ENCODE assay signal across 8 cellular contexts in genomic region chr2:64311948-64312621, GRCh38.
A peak's percentile ranks its signal among the peaks of the same experiment; 100 is the strongest.
DNase-seq lines count a peak whose midpoint lies in the region; ATAC-seq and TF ChIP-seq lines count a peak whose summit lies in the region.

No MANE protein-coding gene starts in this region.

- H3K36me3 ChIP-seq in adipocyte (ENCODE audit: control insufficient read depth, insufficient read depth, low read length, severe bottlenecking) = no peaks in the 10 kb centered on the region

- H3K4me3 ChIP-seq in AG09309 (ENCODE audit: control insufficient read depth, low read depth, low read length) (peak overlapping the region; percentile 11), adipocyte (ENCODE audit: low read length) (peak overlapping the region; percentile 70)

- no peaks in the 10 kb centered on the region for H3K9me3 ChIP-seq in adipocyte (ENCODE audit: control insufficient read depth, low read length)

- peak; percentile 69 for DNase-seq in AG09309 (ENCODE audit: low read depth)
- DNase-seq in LHCN-M2 (ENCODE audit: low read depth) = peak; percentile 90
- DNase-seq in adipocyte (ENCODE audit: low read depth) = peak; percentile 96
- DNase-seq in Right ventricle myocardium inferior (ENCODE audit: missing footprints) = peak; percentile 86
- DNase-seq in pons (ENCODE audit: low spot score) = peak; percentile 93
- no peak for DNase-seq in activated CD8-positive, alpha-beta memory T cell treated with anti-CD3 and anti-CD28 coated beads, Interleukin-2, amount 10 ng/mL, durations not matched to agents 7 days and 5 days

- no peaks in the 10 kb centered on the region for H3K36me3 Mint-ChIP-seq in activated CD8-positive, alpha-beta memory T cell treated with anti-CD3 and anti-CD28 coated beads, Interleukin-2, amount 10 ng/mL, durations not matched to agents 7 days and 5 days

- H3K27me3 ChIP-seq in adipocyte (replicated peaks; ENCODE audit: control insufficient read depth, insufficient read depth, low read length) = peaks cover 11% of the 10 kb centered on the region

- CTCF ChIA-PET in activated CD8-positive, alpha-beta memory T cell treated with anti-CD3 and anti-CD28 coated beads, Interleukin-2, amount 10 ng/mL, durations not matched to agents 7 days and 5 days (lab: Charles Lee) = interaction anchor here (1.1 to 3.0 kb wide), 5 partner anchors 10 to 257 kb away, joined by 3 to 7 read pairs (median 5); no protein-coding TSS in a partner anchor

- TF ChIP-seq CTCF in AG09309 (IDR thresholded peaks at IDR 0.05; ENCODE audit: control insufficient read depth, insufficient read depth, low read depth, low read length, missing control alignments) = peak; percentile 72

- peaks cover 12% of the 10 kb centered on the region for H3K27me3 Mint-ChIP-seq in activated CD8-positive, alpha-beta memory T cell treated with anti-CD3 and anti-CD28 coated beads, Interleukin-2, amount 10 ng/mL, durations not matched to agents 7 days and 5 days

- H3K4me1 ChIP-seq in adipocyte (ENCODE audit: control insufficient read depth, insufficient read depth, low read length) = peaks cover 19% of the 10 kb centered on the region

- intact Hi-C loops in Right ventricle myocardium inferior (cut with DNase I) = loop anchor here (1.0 to 2.0 kb wide), 2 partner anchors 169 to 263 kb away; no protein-coding TSS in a partner anchor

- H3K9ac ChIP-seq in adipocyte (ENCODE audit: low read length) = peak overlapping the region; percentile 45

- no peaks in the 10 kb centered on the region for H3K4me1 Mint-ChIP-seq in activated CD8-positive, alpha-beta memory T cell treated with anti-CD3 and anti-CD28 coated beads, Interleukin-2, amount 10 ng/mL, durations not matched to agents 7 days and 5 days

- no peaks in the 10 kb centered on the region for H3K9me3 Mint-ChIP-seq in activated CD8-positive, alpha-beta memory T cell treated with anti-CD3 and anti-CD28 coated beads, Interleukin-2, amount 10 ng/mL, durations not matched to agents 7 days and 5 days (ENCODE audit: low read depth)

- H3K27ac Mint-ChIP-seq in activated CD8-positive, alpha-beta memory T cell treated with anti-CD3 and anti-CD28 coated beads, Interleukin-2, amount 10 ng/mL, durations not matched to agents 7 days and 5 days = no peak overlapping the region

- ATAC-seq in Right ventricle myocardium inferior = peak; percentile 93
- no peak for ATAC-seq in activated CD8-positive, alpha-beta memory T cell treated with anti-CD3 and anti-CD28 coated beads, Interleukin-2, amount 10 ng/mL, durations not matched to agents 7 days and 5 days
- ATAC-seq in GM21529 (IDR thresholded peaks at IDR 0.05; ENCODE audit: unreplicated experiment) = no peak
- ATAC-seq in HG03135 (IDR thresholded peaks at IDR 0.05; ENCODE audit: unreplicated experiment) = no peak

- H3K4me3 Mint-ChIP-seq in activated CD8-positive, alpha-beta memory T cell treated with anti-CD3 and anti-CD28 coated beads, Interleukin-2, amount 10 ng/mL, durations not matched to agents 7 days and 5 days = no peak overlapping the region
